Comparison of ENCODE assay signal across 1 cellular context in the genomic region with DNA sequence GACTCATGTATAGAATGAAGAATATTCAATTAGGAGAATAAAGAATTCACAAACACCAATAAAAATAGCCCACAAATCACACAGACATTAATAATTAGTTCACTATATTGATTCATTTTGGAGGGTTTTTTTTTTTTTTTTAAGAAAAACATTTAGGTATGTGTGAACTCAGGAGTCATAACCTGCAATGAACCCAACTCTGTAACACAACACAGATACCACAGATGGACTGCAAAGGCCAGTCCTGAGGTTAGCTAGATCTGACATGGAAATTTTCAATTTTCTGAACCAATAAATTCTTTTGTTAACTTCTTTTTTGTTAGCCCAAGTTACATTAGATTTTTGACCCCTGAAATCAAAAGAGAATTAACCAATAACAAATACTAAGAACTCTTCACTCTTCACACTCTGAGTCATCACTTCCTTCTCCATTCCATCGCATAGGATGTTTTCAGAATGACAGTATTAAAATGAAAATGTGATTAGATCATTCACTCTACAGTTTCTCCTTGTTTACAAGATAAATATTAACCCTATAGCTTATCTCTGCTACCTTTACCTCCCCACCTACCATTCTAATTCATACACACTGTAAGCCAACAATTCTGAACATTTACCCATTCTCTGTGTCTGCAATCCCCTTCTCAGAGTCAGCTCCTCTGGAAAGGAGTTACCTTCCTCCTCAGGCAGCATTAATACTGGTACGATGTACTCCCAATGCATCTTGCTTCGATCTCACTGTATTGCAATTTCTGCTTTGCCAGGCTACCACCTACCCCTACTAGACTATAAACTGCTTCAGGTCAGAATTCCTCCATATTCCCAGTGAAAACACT.
TF ChIP-seq lines count a peak whose summit lies in the region.

No MANE protein-coding gene starts in this region.

TF ChIP-seq in GM23338, 12 proteins besides CTCF, POLR2A, EP300 and RAD21 (continued from another document):
- TF ChIP-seq, protein P1, sequence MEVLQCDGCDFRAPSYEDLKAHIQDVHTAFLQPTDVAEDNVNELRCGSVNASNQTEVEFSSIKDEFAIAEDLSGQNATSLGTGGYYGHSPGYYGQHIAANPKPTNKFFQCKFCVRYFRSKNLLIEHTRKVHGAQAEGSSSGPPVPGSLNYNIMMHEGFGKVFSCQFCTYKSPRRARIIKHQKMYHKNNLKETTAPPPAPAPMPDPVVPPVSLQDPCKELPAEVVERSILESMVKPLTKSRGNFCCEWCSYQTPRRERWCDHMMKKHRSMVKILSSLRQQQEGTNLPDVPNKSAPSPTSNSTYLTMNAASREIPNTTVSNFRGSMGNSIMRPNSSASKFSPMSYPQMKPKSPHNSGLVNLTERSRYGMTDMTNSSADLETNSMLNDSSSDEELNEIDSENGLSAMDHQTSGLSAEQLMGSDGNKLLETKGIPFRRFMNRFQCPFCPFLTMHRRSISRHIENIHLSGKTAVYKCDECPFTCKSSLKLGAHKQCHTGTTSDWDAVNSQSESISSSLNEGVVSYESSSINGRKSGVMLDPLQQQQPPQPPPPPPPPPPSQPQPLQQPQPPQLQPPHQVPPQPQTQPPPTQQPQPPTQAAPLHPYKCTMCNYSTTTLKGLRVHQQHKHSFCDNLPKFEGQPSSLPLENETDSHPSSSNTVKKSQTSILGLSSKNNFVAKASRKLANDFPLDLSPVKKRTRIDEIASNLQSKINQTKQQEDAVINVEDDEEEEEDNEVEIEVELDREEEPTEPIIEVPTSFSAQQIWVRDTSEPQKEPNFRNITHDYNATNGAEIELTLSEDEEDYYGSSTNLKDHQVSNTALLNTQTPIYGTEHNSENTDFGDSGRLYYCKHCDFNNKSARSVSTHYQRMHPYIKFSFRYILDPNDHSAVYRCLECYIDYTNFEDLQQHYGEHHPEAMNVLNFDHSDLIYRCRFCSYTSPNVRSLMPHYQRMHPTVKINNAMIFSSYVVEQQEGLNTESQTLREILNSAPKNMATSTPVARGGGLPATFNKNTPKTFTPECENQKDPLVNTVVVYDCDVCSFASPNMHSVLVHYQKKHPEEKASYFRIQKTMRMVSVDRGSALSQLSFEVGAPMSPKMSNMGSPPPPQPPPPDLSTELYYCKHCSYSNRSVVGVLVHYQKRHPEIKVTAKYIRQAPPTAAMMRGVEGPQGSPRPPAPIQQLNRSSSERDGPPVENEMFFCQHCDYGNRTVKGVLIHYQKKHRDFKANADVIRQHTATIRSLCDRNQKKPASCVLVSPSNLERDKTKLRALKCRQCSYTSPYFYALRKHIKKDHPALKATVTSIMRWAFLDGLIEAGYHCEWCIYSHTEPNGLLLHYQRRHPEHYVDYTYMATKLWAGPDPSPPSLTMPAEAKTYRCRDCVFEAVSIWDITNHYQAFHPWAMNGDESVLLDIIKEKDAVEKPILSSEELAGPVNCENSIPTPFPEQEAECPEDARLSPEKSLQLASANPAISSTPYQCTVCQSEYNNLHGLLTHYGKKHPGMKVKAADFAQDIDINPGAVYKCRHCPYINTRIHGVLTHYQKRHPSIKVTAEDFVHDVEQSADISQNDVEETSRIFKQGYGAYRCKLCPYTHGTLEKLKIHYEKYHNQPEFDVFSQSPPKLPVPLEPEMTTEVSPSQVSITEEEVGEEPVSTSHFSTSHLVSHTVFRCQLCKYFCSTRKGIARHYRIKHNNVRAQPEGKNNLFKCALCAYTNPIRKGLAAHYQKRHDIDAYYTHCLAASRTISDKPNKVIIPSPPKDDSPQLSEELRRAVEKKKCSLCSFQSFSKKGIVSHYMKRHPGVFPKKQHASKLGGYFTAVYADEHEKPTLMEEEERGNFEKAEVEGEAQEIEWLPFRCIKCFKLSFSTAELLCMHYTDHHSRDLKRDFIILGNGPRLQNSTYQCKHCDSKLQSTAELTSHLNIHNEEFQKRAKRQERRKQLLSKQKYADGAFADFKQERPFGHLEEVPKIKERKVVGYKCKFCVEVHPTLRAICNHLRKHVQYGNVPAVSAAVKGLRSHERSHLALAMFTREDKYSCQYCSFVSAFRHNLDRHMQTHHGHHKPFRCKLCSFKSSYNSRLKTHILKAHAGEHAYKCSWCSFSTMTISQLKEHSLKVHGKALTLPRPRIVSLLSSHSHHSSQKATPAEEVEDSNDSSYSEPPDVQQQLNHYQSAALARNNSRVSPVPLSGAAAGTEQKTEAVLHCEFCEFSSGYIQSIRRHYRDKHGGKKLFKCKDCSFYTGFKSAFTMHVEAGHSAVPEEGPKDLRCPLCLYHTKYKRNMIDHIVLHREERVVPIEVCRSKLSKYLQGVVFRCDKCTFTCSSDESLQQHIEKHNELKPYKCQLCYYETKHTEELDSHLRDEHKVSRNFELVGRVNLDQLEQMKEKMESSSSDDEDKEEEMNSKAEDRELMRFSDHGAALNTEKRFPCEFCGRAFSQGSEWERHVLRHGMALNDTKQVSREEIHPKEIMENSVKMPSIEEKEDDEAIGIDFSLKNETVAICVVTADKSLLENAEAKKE (CRISPR knock-in tag; IDR thresholded peaks at IDR 0.05) = no peak
- TF ChIP-seq POLR2AphosphoS5 (IDR thresholded peaks at IDR 0.05; ENCODE audit: low read depth) (no peak), JUNB (IDR thresholded peaks at IDR 0.05; ENCODE audit: unreplicated experiment) (no peak), STAT1 (IDR thresholded peaks at IDR 0.05; ENCODE audit: unreplicated experiment) (no peak), ZNF114 (CRISPR knock-in tag; IDR thresholded peaks at IDR 0.05) (no peak), EZH2 (IDR thresholded peaks at IDR 0.05; ENCODE audit: low read depth, unreplicated experiment) (no peak), EZH2phosphoT487 (IDR thresholded peaks at IDR 0.05; ENCODE audit: unreplicated experiment) (no peak), NANOG (IDR thresholded peaks at IDR 0.05; ENCODE audit: borderline replicate concordance) (no peak)
- TF ChIP-seq, protein P2, sequence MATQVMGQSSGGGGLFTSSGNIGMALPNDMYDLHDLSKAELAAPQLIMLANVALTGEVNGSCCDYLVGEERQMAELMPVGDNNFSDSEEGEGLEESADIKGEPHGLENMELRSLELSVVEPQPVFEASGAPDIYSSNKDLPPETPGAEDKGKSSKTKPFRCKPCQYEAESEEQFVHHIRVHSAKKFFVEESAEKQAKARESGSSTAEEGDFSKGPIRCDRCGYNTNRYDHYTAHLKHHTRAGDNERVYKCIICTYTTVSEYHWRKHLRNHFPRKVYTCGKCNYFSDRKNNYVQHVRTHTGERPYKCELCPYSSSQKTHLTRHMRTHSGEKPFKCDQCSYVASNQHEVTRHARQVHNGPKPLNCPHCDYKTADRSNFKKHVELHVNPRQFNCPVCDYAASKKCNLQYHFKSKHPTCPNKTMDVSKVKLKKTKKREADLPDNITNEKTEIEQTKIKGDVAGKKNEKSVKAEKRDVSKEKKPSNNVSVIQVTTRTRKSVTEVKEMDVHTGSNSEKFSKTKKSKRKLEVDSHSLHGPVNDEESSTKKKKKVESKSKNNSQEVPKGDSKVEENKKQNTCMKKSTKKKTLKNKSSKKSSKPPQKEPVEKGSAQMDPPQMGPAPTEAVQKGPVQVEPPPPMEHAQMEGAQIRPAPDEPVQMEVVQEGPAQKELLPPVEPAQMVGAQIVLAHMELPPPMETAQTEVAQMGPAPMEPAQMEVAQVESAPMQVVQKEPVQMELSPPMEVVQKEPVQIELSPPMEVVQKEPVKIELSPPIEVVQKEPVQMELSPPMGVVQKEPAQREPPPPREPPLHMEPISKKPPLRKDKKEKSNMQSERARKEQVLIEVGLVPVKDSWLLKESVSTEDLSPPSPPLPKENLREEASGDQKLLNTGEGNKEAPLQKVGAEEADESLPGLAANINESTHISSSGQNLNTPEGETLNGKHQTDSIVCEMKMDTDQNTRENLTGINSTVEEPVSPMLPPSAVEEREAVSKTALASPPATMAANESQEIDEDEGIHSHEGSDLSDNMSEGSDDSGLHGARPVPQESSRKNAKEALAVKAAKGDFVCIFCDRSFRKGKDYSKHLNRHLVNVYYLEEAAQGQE (IDR thresholded peaks at IDR 0.05; ENCODE audit: unreplicated experiment) = no peak
